ENCODE assay signal across 8 cellular contexts in the genomic region with DNA sequence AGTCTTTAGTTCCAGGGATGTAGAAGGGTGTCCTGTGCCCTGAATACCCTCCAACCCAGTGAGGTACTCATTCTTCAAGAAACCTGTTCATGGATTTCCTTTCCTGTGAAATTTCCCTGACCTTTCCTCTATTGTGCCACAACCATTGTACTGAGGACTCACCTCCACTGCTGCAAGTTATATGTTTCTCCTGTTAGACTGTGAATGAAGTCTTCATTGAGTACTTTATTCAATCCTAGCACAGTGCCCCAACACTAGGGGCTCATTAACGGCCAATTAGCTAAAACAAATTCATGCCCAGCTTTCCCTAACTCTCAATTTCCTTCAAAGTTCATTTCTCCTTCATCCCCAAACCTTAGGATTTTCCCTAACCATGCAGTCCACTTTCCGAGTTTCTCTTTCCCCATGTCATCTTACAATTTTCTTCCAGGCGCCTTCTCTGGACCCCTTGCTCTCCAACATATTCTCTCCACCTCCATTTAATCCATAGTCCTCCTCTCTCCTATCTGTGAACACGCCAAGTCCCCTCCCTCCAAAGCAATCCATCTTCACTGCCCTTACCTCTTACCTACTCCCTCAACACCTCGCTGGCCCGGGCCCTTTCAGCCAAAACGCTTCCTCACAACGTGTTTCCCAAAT. TPM values are rescaled to one million over a fixed set of nuclear protein-coding genes. Genes with fewer than 3 reads are reported as not detected.
DNase-seq lines count a peak whose midpoint lies in the region; ATAC-seq and TF ChIP-seq lines count a peak whose summit lies in the region.

No MANE protein-coding gene starts in this region.

- no TSS peak for BruUV-seq in mammary epithelial cell (replicated peaks; lab: Mats Ljungman, UMichigan)

- no peaks in the 10 kb centered on the region for H3K9me3 Mint-ChIP-seq in IgD-negative memory B cell

- peak overlapping the region; percentile 94 for H2AFZ ChIP-seq in mammary epithelial cell (ENCODE audit: low read depth, low read length)

- H3K4me2 ChIP-seq in mammary epithelial cell (ENCODE audit: insufficient read depth, low read depth, low read length) = peak overlapping the region; percentile 94

- POLR2A ChIA-PET in GM10248 (lab: Yijun Ruan, JAX) = interaction anchor here (0.7 kb wide), 1 partner anchor 20 kb away, joined by 3 read pairs; no protein-coding TSS in a partner anchor

- peak overlapping the region; percentile 82 for H3K27ac ChIP-seq in mammary epithelial cell (ENCODE audit: insufficient read depth, low read depth, low read length)
- peak overlapping the region in 1 of 2 donors; percentile 98 for H3K27ac ChIP-seq in mucosa of rectum (ENCODE audit: low read depth in 2 of 2, low read length in 2 of 2)

- intact Hi-C loops in mammary epithelial cell (cut with micrococcal nuclease) = loop anchor here (1.0 to 5.0 kb wide), 4 partner anchors 72 to 162 kb away; a partner anchor contains a TSS

- peak overlapping the region; percentile 89 to 94 (median 90) for H3K4me3 Mint-ChIP-seq in IgD-negative memory B cell

- H3K4me1 ChIP-seq in mammary epithelial cell (ENCODE audit: insufficient read depth, low read length) (peaks cover 14% of the 10 kb centered on the region), mucosa of rectum (ENCODE audit: control insufficient read depth in 2 of 2, insufficient read depth in 2 of 2, low read length in 2 of 2) (peaks cover 18 to 24% of the 10 kb centered on the region in 2 donors)

- CTCF ChIA-PET in mammary epithelial cell (lab: Charles Lee; ENCODE audit: low non-redundant PET) (no interaction called here), GM10248 (lab: Yijun Ruan, JAX) (interaction anchor here (0.8 to 1.4 kb wide), 4 partner anchors 9 to 227 kb away, joined by 3 to 5 read pairs (median 3); no protein-coding TSS in a partner anchor)

- H3K36me3 ChIP-seq in mammary epithelial cell (ENCODE audit: insufficient read depth, low read length) (peaks cover 3% of the 10 kb centered on the region), mucosa of rectum (ENCODE audit: control insufficient read depth in 2 of 2, insufficient read depth in 2 of 2, low read length in 2 of 2) (peaks cover 3% of the 10 kb centered on the region in 2 donors)

- H3K27ac Mint-ChIP-seq in IgD-negative memory B cell = peak overlapping the region; percentile 83 to 88 (median 84)

- dilution Hi-C loops in mammary epithelial cell (cut with HindIII; ENCODE audit: low sequenced_read_pairs) = no loop called here

- DNase-seq in AG09309 (ENCODE audit: low read depth) (no peak), mammary epithelial cell (peak; percentile 19), ureter (ENCODE audit: low spot score) (no peak), GM10248 (ENCODE audit: extremely low spot score) (no peak)
- DNase-seq in NK-92 treated with Interleukin-12 subunit alpha and Interleukin-12 subunit beta, amount 100 ng/mL, for 24 hours (lab: John Stamatoyannopoulos, UW) = no peak

- TF ChIP-seq CTCF in AG09309 (IDR thresholded peaks at IDR 0.05; ENCODE audit: control insufficient read depth, insufficient read depth, low read depth, low read length, missing control alignments) (no peak), mammary epithelial cell (conservative IDR thresholded peaks at IDR 0.05 in 1 of 2, IDR thresholded peaks at IDR 0.05 in 1 of 2; ENCODE audit: extremely low read depth in 1 of 2, insufficient read depth in 1 of 2, low read depth in 1 of 2, low read length in 2 of 2) (no peak), GM10248 (IDR thresholded peaks at IDR 0.05; ENCODE audit: control extremely low read depth, extremely low read depth, low read depth, missing control alignments) (no peak)

- no peaks in the 10 kb centered on the region for H3K27me3 ChIP-seq in mammary epithelial cell (ENCODE audit: insufficient read depth, low read length)
- H3K27me3 ChIP-seq in mucosa of rectum (ENCODE audit: control insufficient read depth in 2 of 2, insufficient read depth in 2 of 2, low read length in 2 of 2) = no peaks in the 10 kb centered on the region

- H3K9me3 ChIP-seq in mammary epithelial cell (replicated peaks; ENCODE audit: insufficient read depth, low read length) (no peaks in the 10 kb centered on the region), mucosa of rectum (ENCODE audit: control insufficient read depth in 2 of 2, low read length in 2 of 2) (no peaks in the 10 kb centered on the region)

- H3K4me3 ChIP-seq in AG09309 (ENCODE audit: control insufficient read depth, low read depth, low read length) (peak overlapping the region; percentile 94), mammary epithelial cell (replicated peaks in 1 of 3; ENCODE audit: insufficient read depth in 1 of 3, low read depth in 2 of 3, low read length in 3 of 3) (peak overlapping the region; percentile 99), mucosa of rectum (ENCODE audit: low read length in 2 of 2) (peak overlapping the region; percentile 88 to 95)

- in situ Hi-C loops in mammary epithelial cell (cut with MboI; ENCODE audit: low sequenced_read_pairs in 2 of 2) = no loop called here

- H3K36me3 Mint-ChIP-seq in IgD-negative memory B cell = peaks cover 3% of the 10 kb centered on the region

- 0% methylated on average over 8 of the region's 8 CpGs for WGBS in mammary epithelial cell (ENCODE audit: low coverage, missing lambda C conversion rate)

- peak overlapping the region; percentile 89 for H3K9ac ChIP-seq in mammary epithelial cell (ENCODE audit: insufficient read depth, low read length)
- peak overlapping the region; percentile 92 to 96 for H3K9ac ChIP-seq in mucosa of rectum (ENCODE audit: low read depth in 1 of 2, low read length in 2 of 2)

- H3K27me3 Mint-ChIP-seq in IgD-negative memory B cell = no peaks in the 10 kb centered on the region

- H3K4me1 Mint-ChIP-seq in IgD-negative memory B cell = peaks cover 41 to 49% (median 47%) of the 10 kb centered on the region in 3 donors

- peaks cover 63% of the 10 kb centered on the region for H3K79me2 ChIP-seq in mammary epithelial cell (ENCODE audit: insufficient read depth, low read length)

- ATAC-seq in GM21825 (IDR thresholded peaks at IDR 0.05; ENCODE audit: unreplicated experiment) = no peak

- H4K20me1 ChIP-seq in mammary epithelial cell (ENCODE audit: insufficient read depth, low read length) = no peaks in the 10 kb centered on the region

RNA-seq across cellular contexts. Expression of a gene that starts 1.3 kb away (rescaled TPM):
- 28.0 TPM for polyA plus RNA-seq in IgD-negative memory B cell
- 10 to 100 TPM; 32.8 to 43.8 TPM for total RNA-seq in mammary epithelial cell
- 16.4 TPM for polyA plus RNA-seq in mammary epithelial cell
- 36.0 TPM for polyA minus RNA-seq in mammary epithelial cell
- 78.5 TPM for total RNA-seq in ureter
